In genomic region chr2:26475832-26476501, GRCh38 we compare ENCODE assay signal across 32 cellular contexts. TPM values are rescaled to one million over a fixed set of nuclear protein-coding genes. Genes with fewer than 3 reads are reported as not detected.
"Had no signal": no experiment of that assay in that cellular context is flagged by ENCODE, and none has a peak within 500 bp of the region (broad histone marks: within the 10 kb centered on the region; RNA-seq: fewer than 3 reads in every experiment).

No MANE protein-coding gene starts in this region.

- FAIRE-seq: astrocyte, endothelial cell of umbilical vein, keratinocyte, small intestine had no signal

- H3K4me1 Mint-ChIP-seq: activated T-helper 17 cell treated with anti-CD3 and anti-CD28 coated beads, Interleukin-2, amount 50 U/mL, for 72 hours had no signal

- DNase-seq: activated CD4-positive, alpha-beta memory T cell treated with anti-CD3 and anti-CD28 coated beads, Interleukin-2, amount 10 ng/mL, durations not matched to agents 7 days and 5 days; activated CD4-positive, alpha-beta T cell treated with anti-CD3 and anti-CD28 coated beads for 1 hour; activated CD4-positive, alpha-beta T cell treated with anti-CD3 and anti-CD28 coated beads, Interleukin-2, amount 10 ng/mL, durations not matched to agents 7 days and 5 days; activated gamma-delta T cell treated with Interleukin-2 at 50 U/mL for 16 hours; activated naive CD4-positive, alpha-beta T cell treated with anti-CD3 and anti-CD28 coated beads, Interleukin-2, amount 50 U/mL, for 16 hours; activated T-cell treated with anti-CD3 and anti-CD28 coated beads, Interleukin-2, amount 50 U/mL, for 4 hours; amniotic stem cell; brain microvascular endothelial cell; cortex of kidney; left colon; mesenchymal stem cell; naive thymus-derived CD8-positive, alpha-beta T cell; small intestine; stimulated activated CD4-positive, alpha-beta T cell treated with anti-CD3 and anti-CD28 coated beads, Interleukin-1b, Interleukin-23, amount 100 ng/mL, for 48 hours; stimulated activated CD4-positive, alpha-beta T cell treated with anti-CD3 and anti-CD28 coated beads, Interleukin-4, amount 100 ng/mL, for 4 hours; stimulated activated CD8-positive, alpha-beta memory T cell treated with anti-CD3 and anti-CD28 coated beads, Interleukin-4, amount 100 ng/mL, for 48 hours; T-helper 17 cell; T1000; tibial artery had no signal

- H3K79me2 ChIP-seq: hepatocyte had no signal

- H3K27ac ChIP-seq: brain microvascular endothelial cell, gastroesophageal sphincter, hepatocyte, suprapubic skin, tibial artery had no signal

- H2AFZ ChIP-seq: hepatocyte had no signal

- H3K9me3 ChIP-seq: gastroesophageal sphincter, suprapubic skin, tibial artery had no signal

- H3K27me3 ChIP-seq: brain microvascular endothelial cell, gastroesophageal sphincter, hepatocyte, suprapubic skin, tibial artery had no signal

- H3K36me3 Mint-ChIP-seq: naive thymus-derived CD8-positive, alpha-beta T cell; stimulated activated memory B cell treated with anti-CD40 and anti-IgM and Interleukin-4, amounts not matched to agents 10 μg/mL and 1 μg/mL and 100 μg/mL, for 72 hours; WTC11 had no signal

- H3K4me3 Mint-ChIP-seq: activated T-cell treated with anti-CD3 and anti-CD28 coated beads, Interleukin-2, amount 50 U/mL, for 4 hours; activated T-helper 17 cell treated with anti-CD3 and anti-CD28 coated beads, Interleukin-2, amount 50 U/mL, for 72 hours; naive thymus-derived CD8-positive, alpha-beta T cell; neural crest cell; stimulated activated memory B cell treated with anti-CD40 and anti-IgM and Interleukin-4, amounts not matched to agents 10 μg/mL and 1 μg/mL and 100 μg/mL, for 72 hours; T-helper 17 cell; WTC11 had no signal

- H3K27ac Mint-ChIP-seq: activated T-helper 17 cell treated with anti-CD3 and anti-CD28 coated beads, Interleukin-2, amount 50 U/mL, for 72 hours; naive thymus-derived CD8-positive, alpha-beta T cell; stimulated activated memory B cell treated with anti-CD40 and anti-IgM and Interleukin-4, amounts not matched to agents 10 μg/mL and 1 μg/mL and 100 μg/mL, for 72 hours; T-helper 17 cell; WTC11 had no signal

- H3K4me3 ChIP-seq: gastroesophageal sphincter, hepatocyte, suprapubic skin, tibial artery had no signal

- H3K9me3 Mint-ChIP-seq: activated T-cell treated with anti-CD3 and anti-CD28 coated beads, Interleukin-2, amount 50 U/mL, for 4 hours; activated T-helper 17 cell treated with anti-CD3 and anti-CD28 coated beads, Interleukin-2, amount 50 U/mL, for 72 hours; naive thymus-derived CD8-positive, alpha-beta T cell had no signal

- H3K27me3 Mint-ChIP-seq: activated CD4-positive, alpha-beta memory T cell treated with anti-CD3 and anti-CD28 coated beads, Interleukin-2, amount 10 ng/mL, durations not matched to agents 7 days and 5 days; activated CD4-positive, alpha-beta T cell treated with anti-CD3 and anti-CD28 coated beads, Interleukin-2, amount 10 ng/mL, durations not matched to agents 7 days and 5 days; activated T-helper 17 cell treated with anti-CD3 and anti-CD28 coated beads, Interleukin-2, amount 50 U/mL, for 72 hours; T-helper 17 cell had no signal

- ATAC-seq: activated T-cell treated with anti-CD3 and anti-CD28 coated beads, Interleukin-2, amount 50 U/mL, for 4 hours; activated T-helper 17 cell treated with anti-CD3 and anti-CD28 coated beads, Interleukin-2, amount 50 U/mL, for 72 hours; gastroesophageal sphincter; left colon; naive thymus-derived CD8-positive, alpha-beta T cell; sciatic nerve; stimulated activated memory B cell treated with anti-CD40 and anti-IgM and Interleukin-4, amounts not matched to agents 10 μg/mL and 1 μg/mL and 100 μg/mL, for 72 hours; T-helper 17 cell; WTC11 had no signal

- H3K4me2 ChIP-seq: hepatocyte had no signal

- H3K36me3 ChIP-seq: brain microvascular endothelial cell, gastroesophageal sphincter, suprapubic skin, tibial artery had no signal

RNA-seq across cellular contexts. Expression of gene OTOF, which starts 2.0 kb away (rescaled TPM):
- total RNA-seq: astrocyte, chondrocyte, fibroblast of lung, left colon had no signal
- polyA plus RNA-seq: fibroblast of lung, keratinocyte had no signal
